ENCODE assay signal across 8 cellular contexts in genomic region chr19:44753932-44754742, GRCh38. TPM values are rescaled to one million over a fixed set of nuclear protein-coding genes. Genes with fewer than 3 reads are reported as not detected.
DNase-seq lines count a peak whose midpoint lies in the region; ATAC-seq and TF ChIP-seq lines count a peak whose summit lies in the region.

No MANE protein-coding gene starts in this region.

- H3K4me1 Mint-ChIP-seq in CD4-positive, CD25-positive, alpha-beta regulatory T cell: peaks cover 0 to 74% (median 37%) of the 10 kb centered on the region in 4 donors
- peaks cover 72% of the 10 kb centered on the region for H3K4me1 Mint-ChIP-seq in activated CD8-positive, alpha-beta memory T cell treated with anti-CD3 and anti-CD28 coated beads, Interleukin-2, amount 10 ng/mL, durations not matched to agents 7 days and 5 days

- TF ChIP-seq CTCF in epithelial cell of esophagus (IDR thresholded peaks at IDR 0.05; ENCODE audit: insufficient read depth, low read depth, low read length, missing control alignments): no peak

- ATAC-seq in CD4-positive, CD25-positive, alpha-beta regulatory T cell (ENCODE audit: low read depth in 2 of 2): peak; percentile 13 to 17
- ATAC-seq in GM21737 (IDR thresholded peaks at IDR 0.05; ENCODE audit: unreplicated experiment) (peak; percentile 38), HG03135 (IDR thresholded peaks at IDR 0.05; ENCODE audit: unreplicated experiment) (no peak)
- ATAC-seq in activated CD8-positive, alpha-beta memory T cell treated with anti-CD3 and anti-CD28 coated beads, Interleukin-2, amount 10 ng/mL, durations not matched to agents 7 days and 5 days: peak; percentile 37

- H3K9me3 Mint-ChIP-seq in CD4-positive, CD25-positive, alpha-beta regulatory T cell: no peaks in the 10 kb centered on the region
- no peaks in the 10 kb centered on the region for H3K9me3 Mint-ChIP-seq in activated CD8-positive, alpha-beta memory T cell treated with anti-CD3 and anti-CD28 coated beads, Interleukin-2, amount 10 ng/mL, durations not matched to agents 7 days and 5 days (ENCODE audit: low read depth)

- CTCF ChIA-PET in activated CD8-positive, alpha-beta memory T cell treated with anti-CD3 and anti-CD28 coated beads, Interleukin-2, amount 10 ng/mL, durations not matched to agents 7 days and 5 days (lab: Charles Lee): interaction anchor here (1.3 to 3.5 kb wide), 7 partner anchors 9 to 201 kb away, joined by 3 to 41 read pairs (median 5); partner anchors contain the start of gene CLPTM1

- peak overlapping the region; percentile 95 to 99 (median 99) for H3K27ac Mint-ChIP-seq in CD4-positive, CD25-positive, alpha-beta regulatory T cell
- peak overlapping the region; percentile 94 for H3K27ac Mint-ChIP-seq in activated CD8-positive, alpha-beta memory T cell treated with anti-CD3 and anti-CD28 coated beads, Interleukin-2, amount 10 ng/mL, durations not matched to agents 7 days and 5 days

- DNase-seq in CD4-positive, CD25-positive, alpha-beta regulatory T cell: peak; percentile 32 to 79 (median 54)
- DNase-seq in NCI-H774 (lab: John Stamatoyannopoulos, UW) (peak; percentile 65), epithelial cell of esophagus (ENCODE audit: low read depth) (peak; percentile 75), mucosa of gallbladder (ENCODE audit: low spot score) (peak; percentile 85)
- DNase-seq in activated CD8-positive, alpha-beta memory T cell treated with anti-CD3 and anti-CD28 coated beads, Interleukin-2, amount 10 ng/mL, durations not matched to agents 7 days and 5 days: peak; percentile 91
- peak; percentile 77 to 94 for DNase-seq in stimulated activated CD8-positive, alpha-beta memory T cell treated with anti-CD3 and anti-CD28 coated beads, Interleukin-7, amount 100 ng/mL, for 48 hours (ENCODE audit: extremely low read depth in 1 of 2, low read depth in 1 of 2)

- H3K4me3 Mint-ChIP-seq in CD4-positive, CD25-positive, alpha-beta regulatory T cell: peak overlapping the region; percentile 93 to 94 (median 93)
- H3K4me3 Mint-ChIP-seq in activated CD8-positive, alpha-beta memory T cell treated with anti-CD3 and anti-CD28 coated beads, Interleukin-2, amount 10 ng/mL, durations not matched to agents 7 days and 5 days: peak overlapping the region; percentile 88

- H3K36me3 Mint-ChIP-seq in CD4-positive, CD25-positive, alpha-beta regulatory T cell: peaks cover 5% of the 10 kb centered on the region
- peaks cover 64% of the 10 kb centered on the region for H3K36me3 Mint-ChIP-seq in activated CD8-positive, alpha-beta memory T cell treated with anti-CD3 and anti-CD28 coated beads, Interleukin-2, amount 10 ng/mL, durations not matched to agents 7 days and 5 days

- H3K27ac ChIP-seq in CD4-positive, CD25-positive, alpha-beta regulatory T cell (ENCODE audit: insufficient read depth, low read length, poor library complexity, severe bottlenecking): peak overlapping the region; percentile 94

- H3K9me3 ChIP-seq in CD4-positive, CD25-positive, alpha-beta regulatory T cell (ENCODE audit: control insufficient read depth in 2 of 2, low read length in 2 of 2): no peaks in the 10 kb centered on the region

- peaks cover 6% of the 10 kb centered on the region for H3K27me3 Mint-ChIP-seq in CD4-positive, CD25-positive, alpha-beta regulatory T cell
- no peaks in the 10 kb centered on the region for H3K27me3 Mint-ChIP-seq in activated CD8-positive, alpha-beta memory T cell treated with anti-CD3 and anti-CD28 coated beads, Interleukin-2, amount 10 ng/mL, durations not matched to agents 7 days and 5 days

- peak overlapping the region; percentile 85 for H3K4me3 ChIP-seq in CD4-positive, CD25-positive, alpha-beta regulatory T cell (ENCODE audit: low read depth, low read length)
- peak overlapping the region; percentile 19 for H3K4me3 ChIP-seq in epithelial cell of esophagus (ENCODE audit: low read length)

- peaks cover 24% of the 10 kb centered on the region for H3K36me3 ChIP-seq in CD4-positive, CD25-positive, alpha-beta regulatory T cell (ENCODE audit: control insufficient read depth, insufficient read depth, low read length)

- peaks cover 70% of the 10 kb centered on the region for H3K4me1 ChIP-seq in CD4-positive, CD25-positive, alpha-beta regulatory T cell (ENCODE audit: control insufficient read depth, insufficient read depth, low read length, poor library complexity, severe bottlenecking)

- H3K27me3 ChIP-seq in CD4-positive, CD25-positive, alpha-beta regulatory T cell (ENCODE audit: control insufficient read depth, insufficient read depth, low read length): no peaks in the 10 kb centered on the region

RNA-seq across cellular contexts. Expression of gene BCL3, which starts 5.6 kb away (rescaled TPM):
- total RNA-seq in CD4-positive, CD25-positive, alpha-beta regulatory T cell: 231 TPM
- polyA plus RNA-seq in CD4-positive, CD25-positive, alpha-beta regulatory T cell: 10 to 100 TPM in 1 of 4 donors, 1 to 10 TPM in 3; 3.4 to 12.5 (median 5.4) TPM
- total RNA-seq in activated CD8-positive, alpha-beta memory T cell treated with anti-CD3 and anti-CD28 coated beads, Interleukin-2, amount 10 ng/mL, durations not matched to agents 7 days and 5 days: 10 to 100 TPM; 56.3 to 60.3 TPM
- total RNA-seq in mucosa of gallbladder: 44.3 TPM

RNA-seq across cellular contexts. Expression of gene CBLC, which starts 23.6 kb away (rescaled TPM):
- not detected for total RNA-seq in CD4-positive, CD25-positive, alpha-beta regulatory T cell
- polyA plus RNA-seq in CD4-positive, CD25-positive, alpha-beta regulatory T cell: not detected
- total RNA-seq in activated CD8-positive, alpha-beta memory T cell treated with anti-CD3 and anti-CD28 coated beads, Interleukin-2, amount 10 ng/mL, durations not matched to agents 7 days and 5 days: not detected
- 47.4 TPM for total RNA-seq in mucosa of gallbladder

RNA-seq across cellular contexts. Expression of gene BCAM, which starts 54.8 kb away (rescaled TPM):
- total RNA-seq in CD4-positive, CD25-positive, alpha-beta regulatory T cell: not detected
- polyA plus RNA-seq in CD4-positive, CD25-positive, alpha-beta regulatory T cell: not detected
- total RNA-seq in activated CD8-positive, alpha-beta memory T cell treated with anti-CD3 and anti-CD28 coated beads, Interleukin-2, amount 10 ng/mL, durations not matched to agents 7 days and 5 days: not detected
- 75.9 TPM for total RNA-seq in mucosa of gallbladder

RNA-seq across cellular contexts. Expression of gene CEACAM16, which starts 55.2 kb away (rescaled TPM):
- not detected for total RNA-seq in CD4-positive, CD25-positive, alpha-beta regulatory T cell
- not detected for polyA plus RNA-seq in CD4-positive, CD25-positive, alpha-beta regulatory T cell
- total RNA-seq in activated CD8-positive, alpha-beta memory T cell treated with anti-CD3 and anti-CD28 coated beads, Interleukin-2, amount 10 ng/mL, durations not matched to agents 7 days and 5 days: not detected
- total RNA-seq in mucosa of gallbladder: 0.12 TPM

Comparison
In these comparisons a context has a peak if more than half of its experiments do, and no peak if none do; other contexts are left out.
1. RNA of gene CBLC, which starts 23.6 kb away (total RNA-seq): 47.4 TPM in mucosa of gallbladder (single experiment); not detected in CD4-positive, CD25-positive, alpha-beta regulatory T cell (single experiment) and not detected in activated CD8-positive, alpha-beta memory T cell treated with anti-CD3 and anti-CD28 coated beads, Interleukin-2, amount 10 ng/mL, durations not matched to agents 7 days and 5 days; every median in the first group is over 10 times any median in the second.
2. RNA of gene BCAM, which starts 54.8 kb away (total RNA-seq): 75.9 TPM in mucosa of gallbladder (single experiment); not detected in CD4-positive, CD25-positive, alpha-beta regulatory T cell (single experiment) and not detected in activated CD8-positive, alpha-beta memory T cell treated with anti-CD3 and anti-CD28 coated beads, Interleukin-2, amount 10 ng/mL, durations not matched to agents 7 days and 5 days; every median in the first group is over 10 times any median in the second.
3. Peak in every context shown above with its lines, with median percentiles within 50 percentile points of each other: DNase-seq.